In genomic region chr4:153618831-153619230, GRCh38 we compare ENCODE assay signal across 2 cellular contexts.
TF ChIP-seq lines count a peak whose summit lies in the region.

No MANE protein-coding gene starts in this region.

TF ChIP-seq in IMR-90, 13 proteins besides CTCF, POLR2A, EP300 and RAD21:
- TF ChIP-seq ELK1 (IDR thresholded peaks at IDR 0.05; ENCODE audit: borderline replicate concordance, low read depth, low read length) (no peak), FOS (IDR thresholded peaks at IDR 0.05; ENCODE audit: low read depth, low read length) (no peak), SMC3 (IDR thresholded peaks at IDR 0.05; ENCODE audit: low read depth, low read length) (no peak), RFX5 (IDR thresholded peaks at IDR 0.05; ENCODE audit: low read depth, low read length) (no peak), BHLHE40 (IDR thresholded peaks at IDR 0.05; ENCODE audit: low read depth, low read length) (no peak), CEBPB (IDR thresholded peaks at IDR 0.05; ENCODE audit: low read depth, low read length) (no peak), NFE2L2 (IDR thresholded peaks at IDR 0.05; ENCODE audit: low read depth, low read length) (no peak), MAFK (IDR thresholded peaks at IDR 0.05; ENCODE audit: low read depth, low read length) (no peak), MXI1 (IDR thresholded peaks at IDR 0.05; ENCODE audit: borderline replicate concordance, low read depth, low read length) (no peak), RCOR1 (IDR thresholded peaks at IDR 0.05; ENCODE audit: insufficient replicate concordance, low read length) (no peak), USF2 (IDR thresholded peaks at IDR 0.05; ENCODE audit: low read depth, low read length) (no peak), MAZ (IDR thresholded peaks at IDR 0.05; ENCODE audit: borderline replicate concordance, low read depth, low read length) (no peak), CHD1 (IDR thresholded peaks at IDR 0.05; ENCODE audit: low read depth, low read length) (no peak)

TF ChIP-seq in GM12878, 131 proteins besides CTCF, POLR2A, EP300 and RAD21:
- TF ChIP-seq BMI1 (IDR thresholded peaks at IDR 0.05; ENCODE audit: borderline replicate concordance) (no peak), STAT3 (IDR thresholded peaks at IDR 0.05; ENCODE audit: low read depth, low read length) (no peak), SRF (IDR thresholded peaks at IDR 0.05; ENCODE audit: low read depth in 2 of 2, low read length in 2 of 2) (no peak), MTA2 (IDR thresholded peaks at IDR 0.05; ENCODE audit: low read depth) (no peak), TARDBP (IDR thresholded peaks at IDR 0.05; ENCODE audit: borderline replicate concordance) (no peak), POU2F2 (IDR thresholded peaks at IDR 0.05; ENCODE audit: borderline replicate concordance, low read depth, low read length) (no peak), POLR2AphosphoS2 (IDR thresholded peaks at IDR 0.05; ENCODE audit: low read depth, low read length) (no peak), CBFB (IDR thresholded peaks at IDR 0.05; ENCODE audit: low read depth) (no peak), SMAD1 (IDR thresholded peaks at IDR 0.05; ENCODE audit: low read depth, partially characterized antibody) (no peak), ZBTB33 (IDR thresholded peaks at IDR 0.05) (no peak), EED (IDR thresholded peaks at IDR 0.05; ENCODE audit: low read depth) (no peak), NR2C1 (IDR thresholded peaks at IDR 0.05) (no peak), FOXM1 (IDR thresholded peaks at IDR 0.05; ENCODE audit: low read depth, low read length) (no peak), YBX1 (IDR thresholded peaks at IDR 0.05) (no peak), SIN3A (IDR thresholded peaks at IDR 0.05; ENCODE audit: low read depth, low read length) (no peak), IRF4 (IDR thresholded peaks at IDR 0.05; ENCODE audit: low read depth, low read length) (no peak), HDAC6 (IDR thresholded peaks at IDR 0.05; ENCODE audit: unreplicated experiment) (no peak)
